Comparison of ENCODE assay signal across 14 cellular contexts in genomic region chr12:80946591-80946990, GRCh38. TPM values are rescaled to one million over a fixed set of nuclear protein-coding genes. Genes with fewer than 3 reads are reported as not detected.
DNase-seq lines count a peak whose midpoint lies in the region; ATAC-seq and TF ChIP-seq lines count a peak whose summit lies in the region.
"Had no signal": no experiment of that assay in that cellular context is flagged by ENCODE, and none has a peak within 500 bp of the region (broad histone marks: within the 10 kb centered on the region; RNA-seq: fewer than 3 reads in every experiment).

No MANE protein-coding gene starts in this region.

- H3K9me3 Mint-ChIP-seq in brain, result no peaks in the 10 kb centered on the region
- H3K9me3 Mint-ChIP-seq in activated CD4-positive, alpha-beta memory T cell treated with anti-CD3 and anti-CD28 coated beads, Interleukin-2, amount 10 ng/mL, durations not matched to agents 7 days and 5 days, result no peaks in the 10 kb centered on the region
- H3K9me3 Mint-ChIP-seq: activated naive CD4-positive, alpha-beta T cell treated with anti-CD3 and anti-CD28 coated beads, Interleukin-2, amount 50 U/mL, for 24 hours; nephron progenitor cell had no signal

- no peaks in the 10 kb centered on the region for H3K9me3 ChIP-seq in psoas muscle
- H3K9me3 ChIP-seq: BLaER1, gastrocnemius medialis had no signal

- no peaks in the 10 kb centered on the region for H3K27me3 Mint-ChIP-seq in brain
- H3K27me3 Mint-ChIP-seq in activated CD4-positive, alpha-beta memory T cell treated with anti-CD3 and anti-CD28 coated beads, Interleukin-2, amount 10 ng/mL, durations not matched to agents 7 days and 5 days, result no peaks in the 10 kb centered on the region
- H3K27me3 Mint-ChIP-seq: activated naive CD4-positive, alpha-beta T cell treated with anti-CD3 and anti-CD28 coated beads, Interleukin-2, amount 50 U/mL, for 24 hours had no signal

- no peaks in the 10 kb centered on the region for H3K4me1 Mint-ChIP-seq in brain
- no peaks in the 10 kb centered on the region for H3K4me1 Mint-ChIP-seq in activated CD4-positive, alpha-beta memory T cell treated with anti-CD3 and anti-CD28 coated beads, Interleukin-2, amount 10 ng/mL, durations not matched to agents 7 days and 5 days
- H3K4me1 Mint-ChIP-seq: activated naive CD4-positive, alpha-beta T cell treated with anti-CD3 and anti-CD28 coated beads, Interleukin-2, amount 50 U/mL, for 24 hours; nephron progenitor cell had no signal

- H3K27me3 ChIP-seq in psoas muscle (ENCODE audit: insufficient read depth in 3 of 3, low read length in 2 of 3), result no peaks in the 10 kb centered on the region
- H3K27me3 ChIP-seq: BLaER1, gastrocnemius medialis had no signal

- intact Hi-C loops in psoas muscle (cut with DNase I), result no loop called here

- ATAC-seq in HG03159 (IDR thresholded peaks at IDR 0.05; ENCODE audit: unreplicated experiment) (peak; percentile 56), psoas muscle (no peak)
- ATAC-seq: gastrocnemius medialis had no signal

- WGBS in psoas muscle, 3 donors, result 62 to 75% (median 64%) methylated on average over 3 of the region's 3 CpGs

- no peak overlapping the region for H3K4me3 Mint-ChIP-seq in brain
- H3K4me3 Mint-ChIP-seq in activated CD4-positive, alpha-beta memory T cell treated with anti-CD3 and anti-CD28 coated beads, Interleukin-2, amount 10 ng/mL, durations not matched to agents 7 days and 5 days, result no peak overlapping the region
- H3K4me3 Mint-ChIP-seq: activated naive CD4-positive, alpha-beta T cell treated with anti-CD3 and anti-CD28 coated beads, Interleukin-2, amount 50 U/mL, for 24 hours; nephron progenitor cell had no signal

- no peaks in the 10 kb centered on the region for H3K36me3 ChIP-seq in psoas muscle (ENCODE audit: insufficient read depth in 1 of 2, low read depth in 1 of 2)
- H3K36me3 ChIP-seq: BLaER1, gastrocnemius medialis had no signal

- POLR2A ChIA-PET in activated CD4-positive, alpha-beta memory T cell treated with anti-CD3 and anti-CD28 coated beads, Interleukin-2, amount 10 ng/mL, durations not matched to agents 7 days and 5 days (lab: Charles Lee), result no interaction called here

- TF ChIP-seq CTCF in brain (conservative IDR thresholded peaks at IDR 0.05) (peak; percentile 56 to 63), psoas muscle (IDR thresholded peaks at IDR 0.05) (peak; percentile 15)

- no peaks in the 10 kb centered on the region for H3K4me1 ChIP-seq in psoas muscle
- H3K4me1 ChIP-seq: BLaER1, gastrocnemius medialis had no signal

- no peak overlapping the region for H3K27ac Mint-ChIP-seq in brain
- H3K27ac Mint-ChIP-seq in activated CD4-positive, alpha-beta memory T cell treated with anti-CD3 and anti-CD28 coated beads, Interleukin-2, amount 10 ng/mL, durations not matched to agents 7 days and 5 days, result no peak overlapping the region
- H3K27ac Mint-ChIP-seq: activated naive CD4-positive, alpha-beta T cell treated with anti-CD3 and anti-CD28 coated beads, Interleukin-2, amount 50 U/mL, for 24 hours; nephron progenitor cell had no signal

- H3K36me3 Mint-ChIP-seq in brain, result no peaks in the 10 kb centered on the region
- H3K36me3 Mint-ChIP-seq in activated CD4-positive, alpha-beta memory T cell treated with anti-CD3 and anti-CD28 coated beads, Interleukin-2, amount 10 ng/mL, durations not matched to agents 7 days and 5 days (ENCODE audit: low read depth), result no peaks in the 10 kb centered on the region
- H3K36me3 Mint-ChIP-seq: activated naive CD4-positive, alpha-beta T cell treated with anti-CD3 and anti-CD28 coated beads, Interleukin-2, amount 50 U/mL, for 24 hours had no signal

- CTCF ChIA-PET in activated CD4-positive, alpha-beta memory T cell treated with anti-CD3 and anti-CD28 coated beads, Interleukin-2, amount 10 ng/mL, durations not matched to agents 7 days and 5 days (lab: Charles Lee), result no interaction called here

- no peak overlapping the region for H3K27ac ChIP-seq in psoas muscle
- H3K27ac ChIP-seq: BLaER1, gastrocnemius medialis had no signal

- H3K4me3 ChIP-seq in psoas muscle, result no peak overlapping the region
- H3K4me3 ChIP-seq: BLaER1, gastrocnemius medialis had no signal

- DNase-seq in NCI-H1105 treated with DMSO at 0.1 percent for 48 hours (lab: John Stamatoyannopoulos, UW) (peak; percentile 13), NCI-H1105 (lab: John Stamatoyannopoulos, UW) (no peak), psoas muscle (no peak), NCI-H2081 treated with DMSO at 0.1 percent for 48 hours (lab: John Stamatoyannopoulos, UW) (no peak)
- DNase-seq in activated effector memory CD4-positive, alpha-beta T cell treated with anti-CD3 and anti-CD28 coated beads, Interleukin-2, amount 50 U/mL, for 16 hours, result no peak
- no peak for DNase-seq in activated CD4-positive, alpha-beta memory T cell treated with anti-CD3 and anti-CD28 coated beads, Interleukin-2, amount 10 ng/mL, durations not matched to agents 7 days and 5 days
- DNase-seq: gastrocnemius medialis, NCI-H187, nephron progenitor cell, T-helper 9 cell had no signal

RNA-seq across cellular contexts. Expression of gene LIN7A, which starts 8.9 kb away (rescaled TPM):
- polyA plus RNA-seq in brain (ENCODE audit: insufficient read depth, low read depth, low replicate concordance) (10.4 TPM), psoas muscle (1 to 10 TPM in 1 of 3 donors, under 1 TPM in 2; 0.48 to 1.4 (median 0.51) TPM)
- total RNA-seq in psoas muscle, result 1 to 10 TPM in 2 of 4 donors, under 1 TPM in 2; 0.67 to 2.1 (median 0.98) TPM
- not detected for total RNA-seq in activated CD4-positive, alpha-beta memory T cell treated with anti-CD3 and anti-CD28 coated beads, Interleukin-2, amount 10 ng/mL, durations not matched to agents 7 days and 5 days
